16 cellular contexts compared by ENCODE assay signal in the genomic region with DNA sequence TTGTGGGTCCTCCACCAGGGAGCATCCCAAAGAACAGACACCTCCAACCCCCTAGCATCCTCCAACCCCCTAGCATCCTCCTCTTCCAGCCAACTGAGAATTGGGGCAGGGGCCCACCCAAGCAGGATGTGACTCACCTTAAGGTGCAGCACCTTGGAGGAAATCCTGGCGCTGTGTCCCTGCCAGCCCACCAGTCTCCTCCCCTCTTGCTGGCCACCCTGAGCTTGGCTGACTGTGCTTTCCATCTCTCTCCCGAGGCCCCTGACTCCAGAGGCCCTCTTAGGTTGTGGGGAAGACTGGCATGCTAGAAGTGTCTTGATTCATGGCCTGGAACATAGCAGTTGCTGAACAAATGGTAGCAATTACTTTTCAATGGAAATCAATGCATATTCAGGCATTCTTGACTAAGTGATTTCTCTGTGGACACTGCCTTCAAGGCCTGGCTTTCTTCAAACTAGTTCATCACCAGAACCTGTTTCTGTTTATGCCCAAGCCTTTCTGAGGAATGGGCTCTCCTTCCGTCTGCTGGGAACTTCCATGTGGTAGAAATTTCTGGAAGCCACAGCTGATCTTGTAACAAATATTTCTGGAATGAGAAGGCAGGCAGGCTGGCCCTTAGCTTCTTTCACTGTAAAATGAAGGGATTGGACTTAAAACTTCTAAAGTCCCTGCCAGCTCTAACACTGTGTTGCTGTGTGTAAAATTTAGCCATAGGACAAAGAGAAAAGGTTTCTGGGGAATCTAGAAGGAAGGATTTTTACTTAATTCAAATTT.
DNase-seq lines count a peak whose midpoint lies in the region; TF ChIP-seq lines count a peak whose summit lies in the region.
"Had no signal": no experiment of that assay in that cellular context is flagged by ENCODE, and none has a peak within 500 bp of the region (broad histone marks: within the 10 kb centered on the region; RNA-seq: fewer than 3 reads in every experiment).

No MANE protein-coding gene starts in this region.

- no peak overlapping the region for H3K4me3 ChIP-seq in fibroblast of villous mesenchyme (ENCODE audit: low read depth, low read length)
- H3K4me3 ChIP-seq in skeletal muscle cell (ENCODE audit: low read depth, low read length), result no peak overlapping the region
- H3K4me3 ChIP-seq: BLaER1 treated with 17β-estradiol and CSF1 and Interleukin-3, amounts not matched to agents 10 nM and 100 nM had no signal

- DNase-seq in ELR (ENCODE audit: low read depth), result peak; percentile 22
- peak; percentile 80 for DNase-seq in amniotic epithelial cell (ENCODE audit: low read depth)
- peak; percentile 74 for DNase-seq in fibroblast of villous mesenchyme (ENCODE audit: low read depth)
- peak; percentile 13 for DNase-seq in skeletal muscle cell (ENCODE audit: low read depth)
- DNase-seq in stimulated activated naive CD4-positive, alpha-beta T cell (lab: John Stamatoyannopoulos, UW), result no peak
- no peak for DNase-seq in NCI-H1105 treated with DMSO at 0.1 percent for 48 hours (lab: John Stamatoyannopoulos, UW)
- no peak for DNase-seq in NCI-H1048 (lab: John Stamatoyannopoulos, UW)
- DNase-seq: activated CD4-positive, alpha-beta T cell treated with anti-CD3 and anti-CD28 coated beads, Interleukin-2, amount 10 ng/mL, durations not matched to agents 7 days and 5 days; activated CD8-positive, alpha-beta memory T cell treated with anti-CD3 and anti-CD28 coated beads, Interleukin-2, amount 50 U/mL, for 48 hours; activated naive CD4-positive, alpha-beta T cell; MM.1S; NCI-H187; occipital lobe; stimulated activated CD4-positive, alpha-beta T cell treated with anti-CD3 and anti-CD28 coated beads, Interleukin-2, amount 100 ng/mL, for 48 hours; substantia nigra had no signal

- TF ChIP-seq CTCF in fibroblast of villous mesenchyme (IDR thresholded peaks at IDR 0.05; ENCODE audit: insufficient read depth, low read depth, low read length), result no peak

Comparison
In these comparisons a context has a peak if more than half of its experiments do, and no peak if none do; other contexts are left out.
1. DNase-seq: peak in ELR (single experiment), amniotic epithelial cell (single experiment), fibroblast of villous mesenchyme (single experiment) and skeletal muscle cell (single experiment); none in stimulated activated naive CD4-positive, alpha-beta T cell (0 of 6), NCI-H1105 treated with DMSO at 0.1 percent for 48 hours (single experiment) and NCI-H1048 (single experiment).